In genomic region chr5:135578685-135579341, GRCh38 we compare ENCODE assay signal across 8 cellular contexts.
DNase-seq lines count a peak whose midpoint lies in the region; ATAC-seq and TF ChIP-seq lines count a peak whose summit lies in the region.

CXCL14 (minus strand) TSS chr5:135578991; CDS start chr5:135578778, 213 bp downstream.

- H3K36me3 ChIP-seq in iPS-18a (ENCODE audit: control insufficient read depth, low read depth, low read length) = no peaks in the 10 kb centered on the region

- in situ Hi-C loops in astrocyte of the cerebellum (cut with HindIII; ENCODE audit: low sequenced_read_pairs) = no loop called here

- no peak within 1 kb of the TSS for H3K9ac ChIP-seq in iPS-18a (ENCODE audit: low read length)

- H3K4me1 ChIP-seq in iPS-18a (ENCODE audit: control insufficient read depth, low read depth, low read length) = peaks cover 15% of the 10 kb centered on the region

- no peak for TF ChIP-seq CTCF in astrocyte of the cerebellum (IDR thresholded peaks at IDR 0.05; ENCODE audit: low read depth, low read length, missing control alignments)

- no peak within 1 kb of the TSS for H3K27ac ChIP-seq in iPS-18a (ENCODE audit: low read length)

- DNase-seq in stimulated activated CD4-positive, alpha-beta T cell treated with anti-CD3 and anti-CD28 coated beads, Interleukin-12 subunit alpha, Interleukin-12 subunit beta, amount 100 ng/mL, for 48 hours (ENCODE audit: low read depth in 2 of 3, low spot score in 1 of 3) = peak in 2 of 3 donors; percentile 7 to 23
- no peak for DNase-seq in stimulated activated CD4-positive, alpha-beta T cell treated with anti-CD3 and anti-CD28 coated beads, Interleukin-4, amount 100 ng/mL, for 24 hours
- DNase-seq in astrocyte of the cerebellum (ENCODE audit: low read depth) = peak; percentile 68
- DNase-seq in stimulated activated CD8-positive, alpha-beta memory T cell treated with anti-CD3 and anti-CD28 coated beads, Interleukin-4, amount 100 ng/mL, for 48 hours = peak; percentile 29
- DNase-seq in NCI-H1694 treated with DMSO at 0.1 percent for 48 hours (lab: John Stamatoyannopoulos, UW) = no peak
- DNase-seq in NCI-H510A treated with DMSO at 0.1 percent for 48 hours (lab: John Stamatoyannopoulos, UW) = no peak

- H3K9me3 ChIP-seq in iPS-18a (ENCODE audit: control insufficient read depth, low read depth, low read length) = no peaks in the 10 kb centered on the region

- no peak for ATAC-seq in GM21825 (IDR thresholded peaks at IDR 0.05; ENCODE audit: unreplicated experiment)

- H3K4me3 ChIP-seq in astrocyte of the cerebellum (ENCODE audit: low read depth, low read length) (peak within 1 kb of the TSS; percentile 41), iPS-18a (ENCODE audit: low read length) (peak within 1 kb of the TSS; percentile 56)

- H3K27me3 ChIP-seq in iPS-18a (ENCODE audit: control insufficient read depth, insufficient read depth, low read length) = peaks cover 51% of the 10 kb centered on the region

Comparison
In these comparisons a context has a peak if more than half of its experiments do, and no peak if none do; other contexts are left out.
1. DNase-seq: peak in stimulated activated CD4-positive, alpha-beta T cell treated with anti-CD3 and anti-CD28 coated beads, Interleukin-12 subunit alpha, Interleukin-12 subunit beta, amount 100 ng/mL, for 48 hours (2 of 3), astrocyte of the cerebellum (single experiment) and stimulated activated CD8-positive, alpha-beta memory T cell treated with anti-CD3 and anti-CD28 coated beads, Interleukin-4, amount 100 ng/mL, for 48 hours (single experiment); none in stimulated activated CD4-positive, alpha-beta T cell treated with anti-CD3 and anti-CD28 coated beads, Interleukin-4, amount 100 ng/mL, for 24 hours (single experiment), NCI-H1694 treated with DMSO at 0.1 percent for 48 hours (single experiment) and NCI-H510A treated with DMSO at 0.1 percent for 48 hours (single experiment).